9 cellular contexts compared by ENCODE assay signal in genomic region chr3:69738859-69739203, GRCh38. TPM values are rescaled to one million over a fixed set of nuclear protein-coding genes. Genes with fewer than 3 reads are reported as not detected.
A peak's percentile ranks its signal among the peaks of the same experiment; 100 is the strongest.
DNase-seq lines count a peak whose midpoint lies in the region; ATAC-seq, FAIRE-seq and TF ChIP-seq lines count a peak whose summit lies in the region.
"Had no signal": no experiment of that assay in that cellular context is flagged by ENCODE, and none has a peak within 500 bp of the region (broad histone marks: within the 10 kb centered on the region; RNA-seq: fewer than 3 reads in every experiment).

No MANE protein-coding gene starts in this region.

- peak overlapping the region; percentile 63 for H3K4me3 Mint-ChIP-seq in activated CD4-positive, alpha-beta T cell treated with anti-CD3 and anti-CD28 coated beads for 36 hours

- H3K4me3 ChIP-seq in K562 (peak overlapping the region; percentile 58), thymus (ENCODE audit: low read length) (peak overlapping the region; percentile 55)

- BruUV-seq in K562 (replicated peaks; lab: Mats Ljungman, UMichigan), result TSS peak; percentile 86

- peak overlapping the region; percentile 72 for H3K27ac ChIP-seq in K562 (ENCODE audit: extremely low read depth, low read depth, low read length)
- no peak overlapping the region for H3K27ac ChIP-seq in thymus (ENCODE audit: low read depth)

- no peak for TF ChIP-seq RAD21 in K562 (CRISPR knock-in tag; conservative IDR thresholded peaks at IDR 0.05 in 1 of 2, IDR thresholded peaks at IDR 0.05 in 1 of 2)

- TF ChIP-seq POLR2A in K562 (conservative IDR thresholded peaks at IDR 0.05), result peak; percentile 58; the same call in 1 of the 2 replicates

- H4K20me1 ChIP-seq in K562 (replicated peaks; ENCODE audit: control insufficient read depth, insufficient read depth, low read length), result no peaks in the 10 kb centered on the region

- H3K27me3 ChIP-seq in K562 (ENCODE audit: control insufficient read depth in 2 of 2, insufficient read depth in 2 of 2, low read length in 2 of 2) (no peaks in the 10 kb centered on the region), thymus (ENCODE audit: control insufficient read depth, insufficient read depth) (peaks cover 44% of the 10 kb centered on the region)

- peak overlapping the region; percentile 91 for H3K4me2 ChIP-seq in K562 (ENCODE audit: insufficient read depth, low read length)

- intact Hi-C loops in activated CD4-positive, alpha-beta T cell treated with anti-CD3 and anti-CD28 coated beads for 36 hours (cut with DNase I, micrococcal nuclease), result no loop called here
- intact Hi-C loops in K562 (cut with micrococcal nuclease), result loop anchor here (2.0 kb wide), 1 partner anchor 46 kb away; no protein-coding TSS in a partner anchor

- in situ Hi-C loops in K562 (cut with MboI), result no loop called here

- H3K27me3 Mint-ChIP-seq in activated CD4-positive, alpha-beta T cell treated with anti-CD3 and anti-CD28 coated beads for 36 hours, result peaks cover 52% of the 10 kb centered on the region

- H3K9me3 ChIP-seq in K562 (replicated peaks; ENCODE audit: control insufficient read depth, insufficient read depth, low read depth, low read length) (0 out of 2 replicates have a peak, but pooled peaks cover 3% of the 10 kb centered on the region), thymus (ENCODE audit: control insufficient read depth) (no peaks in the 10 kb centered on the region)

- H3K9me1 ChIP-seq in K562 (ENCODE audit: control insufficient read depth, insufficient read depth, low read length), result no peaks in the 10 kb centered on the region

- H3K36me3 Mint-ChIP-seq in activated CD4-positive, alpha-beta T cell treated with anti-CD3 and anti-CD28 coated beads for 36 hours (ENCODE audit: low read depth), result no peaks in the 10 kb centered on the region

- peak overlapping the region; percentile 95 for H2AFZ ChIP-seq in K562 (ENCODE audit: low read depth, low read length)

- ATAC-seq in activated CD4-positive, alpha-beta T cell treated with anti-CD3 and anti-CD28 coated beads for 36 hours, result no peak
- ATAC-seq in K562, result no peak
- peak; percentile 7 for ATAC-seq in left lobe of liver
- no peak for ATAC-seq in HG03521 (IDR thresholded peaks at IDR 0.05; ENCODE audit: unreplicated experiment)
- no peak for ATAC-seq in HG03565 (IDR thresholded peaks at IDR 0.05; ENCODE audit: unreplicated experiment)

- H3K27ac Mint-ChIP-seq in activated CD4-positive, alpha-beta T cell treated with anti-CD3 and anti-CD28 coated beads for 36 hours, result no peak overlapping the region

- peak overlapping the region; percentile 68 to 96; a peak in 3 of 4 replicates for H3K9ac ChIP-seq in K562 (ENCODE audit: insufficient read depth in 1 of 2, low read depth in 2 of 2, low read length in 2 of 2)

- H3K4me1 ChIP-seq in K562 (replicated peaks in 1 of 2; ENCODE audit: control insufficient read depth in 2 of 2, insufficient read depth in 2 of 2, low read length in 2 of 2) (peaks cover 5 to 28% of the 10 kb centered on the region in 2 experiments; a peak in 3 of 5 replicates), thymus (ENCODE audit: control insufficient read depth, insufficient read depth, low read length) (peaks cover 8% of the 10 kb centered on the region)

- no peak for TF ChIP-seq CTCF in K562 (IDR thresholded peaks at IDR 0.05 in 2 of 3, conservative IDR thresholded peaks at IDR 0.05 in 1 of 3; ENCODE audit: insufficient read depth in 2 of 3, low read depth in 1 of 3, low read length in 3 of 3)

- H3K9me3 Mint-ChIP-seq in activated CD4-positive, alpha-beta T cell treated with anti-CD3 and anti-CD28 coated beads for 36 hours (ENCODE audit: low read depth), result no peaks in the 10 kb centered on the region

- CTCF ChIA-PET in activated CD4-positive, alpha-beta T cell treated with anti-CD3 and anti-CD28 coated beads for 36 hours (lab: Charles Lee), result interaction anchor here (0.7 kb wide), 1 partner anchor 72 kb away, joined by 3 read pairs; no protein-coding TSS in a partner anchor
- CTCF ChIA-PET in K562 (lab: Yijun Ruan, JAX; ENCODE audit: low intra/inter-chr PET ratio), result no interaction called here

- FAIRE-seq in K562 (lab: Jason Lieb, UNC), result no peak

- peaks cover 8% of the 10 kb centered on the region for H3K4me1 Mint-ChIP-seq in activated CD4-positive, alpha-beta T cell treated with anti-CD3 and anti-CD28 coated beads for 36 hours

- WGBS in K562 (ENCODE audit: insufficient coverage, low coverage, missing lambda C conversion rate), result 2% methylated on average over 9 of the region's 12 CpGs
- WGBS in thymus, result 1% methylated on average over 12 of the region's 12 CpGs

- TF ChIP-seq EP300 in K562 (IDR thresholded peaks at IDR 0.05; ENCODE audit: low read length), result no peak

- POLR2A ChIA-PET in activated CD4-positive, alpha-beta T cell treated with anti-CD3 and anti-CD28 coated beads for 36 hours (lab: Charles Lee), result no interaction called here
- POLR2A ChIA-PET in K562 (lab: Yijun Ruan, JAX), result interaction anchor here (0.7 to 2.1 kb wide), 4 partner anchors 9 to 2000 kb away, joined by 3 to 9 read pairs (median 4); no protein-coding TSS in a partner anchor

- H3K79me2 ChIP-seq in K562 (ENCODE audit: control insufficient read depth, insufficient read depth, low read length), result peaks cover 45% of the 10 kb centered on the region

- no peak for DNase-seq in activated CD4-positive, alpha-beta T cell treated with anti-CD3 and anti-CD28 coated beads for 36 hours
- no peak for DNase-seq in activated CD4-positive, alpha-beta T cell treated with anti-CD3 and anti-CD28 coated beads, Interleukin-2, amount 50 U/mL, for 48 hours
- DNase-seq in K562 (ENCODE audit: extremely low read depth in 1 of 4, low spot score in 3 of 4) (no peak), left lobe of liver (ENCODE audit: low spot score) (no peak), dermis blood vessel endothelial cell (no peak)
- DNase-seq: activated naive CD4-positive, alpha-beta T cell had no signal

- H3K36me3 ChIP-seq in K562 (ENCODE audit: control insufficient read depth, insufficient read depth, low read length) (no peaks in the 10 kb centered on the region), thymus (ENCODE audit: control insufficient read depth, insufficient read depth) (no peaks in the 10 kb centered on the region)

RNA-seq across cellular contexts. Expression of gene MITF, which starts 0.4 kb away (rescaled TPM):
- under 1 TPM in 1 of 2 experiments, not detected in 1; 0.63 TPM for total RNA-seq in activated CD4-positive, alpha-beta T cell treated with anti-CD3 and anti-CD28 coated beads for 36 hours
- 14.1 and 25.5 TPM in 2 replicates for total RNA-seq in K562 (2011; cell fraction: chromatin; rRNA removed; ENCODE audit: low replicate concordance)
- total RNA-seq in K562 (2011; cell fraction: nucleolus; rRNA removed), result 10.0 and 11.2 TPM in 2 replicates
- total RNA-seq in K562 (2011; cell fraction: nucleoplasm; rRNA removed), result 19.1 and 23.1 TPM in 2 replicates
- total RNA-seq in K562 (2014; rRNA removed) (11.5 and 17.6 TPM in 2 replicates), K562 (2014; rRNA removed; fragmentation: Illumina TruSeq; extraction: Trizol) (11.1 and 13.5 TPM in 2 replicates), K562 (2015; rRNA removed; fragmentation: Illumina TruSeq; extraction: Trizol) (13.4 and 14.2 TPM in 2 replicates), K562 (2021) (14.6 and 16.5 TPM in 2 replicates), left lobe of liver (4.3 TPM), dermis blood vessel endothelial cell (1.5 and 5.7 TPM in 2 replicates)
- polyA plus RNA-seq in K562 (2011; rRNA removed) (9.7 and 10.1 TPM in 2 replicates), K562 (2014; fragmentation: Illumina TruSeq; extraction: Trizol) (10.7 and 14.9 TPM in 2 replicates), K562 (2014; fragmentation: Nextera tagmentation; extraction: Ambion mirVana) (1 to 10 TPM; 5.6 to 9.0 TPM), K562 (2014; rRNA removed) (8.4 and 8.7 TPM in 2 replicates), thymus (3.2 TPM)
- 9.3 and 11.5 TPM in 2 replicates for polyA plus RNA-seq in K562 (2011; cell fraction: cytosol; rRNA removed)
- 11.0 and 11.4 TPM in 2 replicates for polyA plus RNA-seq in K562 (2011; cell fraction: nucleus; rRNA removed)
- 7.4 and 9.4 TPM in 2 replicates for polyA plus RNA-seq in K562 (2012)
- polyA minus RNA-seq in K562 (2011; rRNA and poly(A)+ RNA removed), result 32.4 and 33.9 TPM in 2 replicates
- polyA minus RNA-seq in K562 (2011; cell fraction: cytosol; rRNA and poly(A)+ RNA removed), result 11.4 and 11.9 TPM in 2 replicates
- polyA minus RNA-seq in K562 (2011; cell fraction: nucleus; rRNA and poly(A)+ RNA removed), result 21.8 and 42.0 TPM in 2 replicates
